ENCODE assay signal across 26 cellular contexts in genomic region chr6:108312604-108313003, GRCh38.
"Had no signal": no experiment of that assay in that cellular context is flagged by ENCODE, and none has a peak within 500 bp of the region (broad histone marks: within the 10 kb centered on the region; RNA-seq: fewer than 3 reads in every experiment).

No MANE protein-coding gene starts in this region.

- H3K27me3 Mint-ChIP-seq: activated CD4-positive, alpha-beta memory T cell treated with anti-CD3 and anti-CD28 coated beads, Interleukin-2, amount 10 ng/mL, durations not matched to agents 7 days and 5 days; activated CD4-positive, alpha-beta T cell treated with anti-CD3 and anti-CD28 coated beads, Interleukin-2, amount 10 ng/mL, durations not matched to agents 7 days and 5 days; activated naive CD4-positive, alpha-beta T cell treated with anti-CD3 and anti-CD28 coated beads, Interleukin-2, amount 50 U/mL, for 24 hours; activated naive CD8-positive, alpha-beta T cell treated with anti-CD3 and anti-CD28 coated beads, Interleukin-2, amount 50 U/mL, for 24 hours; activated T-cell treated with anti-CD3 and anti-CD28 coated beads, Interleukin-2, amount 50 U/mL, for 24 hours; naive B cell had no signal

- H3K4me3 Mint-ChIP-seq: activated CD4-positive, alpha-beta memory T cell treated with anti-CD3 and anti-CD28 coated beads, Interleukin-2, amount 10 ng/mL, durations not matched to agents 7 days and 5 days; activated CD4-positive, alpha-beta T cell treated with anti-CD3 and anti-CD28 coated beads, Interleukin-2, amount 10 ng/mL, durations not matched to agents 7 days and 5 days; activated naive CD4-positive, alpha-beta T cell treated with anti-CD3 and anti-CD28 coated beads, Interleukin-2, amount 50 U/mL, for 24 hours; activated naive CD8-positive, alpha-beta T cell treated with anti-CD3 and anti-CD28 coated beads, Interleukin-2, amount 50 U/mL, for 24 hours; activated T-cell treated with anti-CD3 and anti-CD28 coated beads, Interleukin-2, amount 50 U/mL, for 24 hours; nephron progenitor cell; WTC11 had no signal

- H3K36me3 Mint-ChIP-seq: naive B cell, WTC11 had no signal

- H3K27me3 ChIP-seq: dorsolateral prefrontal cortex, ovary, spleen, tibial nerve had no signal

- H3K4me1 Mint-ChIP-seq: activated naive CD4-positive, alpha-beta T cell treated with anti-CD3 and anti-CD28 coated beads, Interleukin-2, amount 50 U/mL, for 24 hours; activated naive CD8-positive, alpha-beta T cell treated with anti-CD3 and anti-CD28 coated beads, Interleukin-2, amount 50 U/mL, for 24 hours had no signal

- DNase-seq: activated CD4-positive, alpha-beta memory T cell treated with anti-CD3 and anti-CD28 coated beads, Interleukin-2, amount 10 ng/mL, durations not matched to agents 7 days and 5 days; activated CD4-positive, alpha-beta T cell treated with anti-CD3 and anti-CD28 coated beads for 1 hour; activated CD4-positive, alpha-beta T cell treated with anti-CD3 and anti-CD28 coated beads, Interleukin-2, amount 10 ng/mL, durations not matched to agents 7 days and 5 days; activated CD8-positive, alpha-beta memory T cell treated with anti-CD3 and anti-CD28 coated beads, Interleukin-2, amount 50 U/mL, for 48 hours; activated gamma-delta T cell; activated naive CD8-positive, alpha-beta T cell treated with anti-CD3 and anti-CD28 coated beads, Interleukin-2, amount 50 U/mL, for 24 hours; activated T-cell treated with anti-CD3 and anti-CD28 coated beads, Interleukin-2, amount 50 U/mL, for 24 hours; amygdala; dorsolateral prefrontal cortex; effector memory CD4-positive, alpha-beta T cell; left ventricle myocardium superior; mammary epithelial cell; naive B cell; nephron progenitor cell; ovary; psoas muscle; spleen; stimulated activated naive CD4-positive, alpha-beta T cell; T-helper 2 cell had no signal

- ATAC-seq: activated naive CD8-positive, alpha-beta T cell treated with anti-CD3 and anti-CD28 coated beads, Interleukin-2, amount 50 U/mL, for 24 hours; left ventricle myocardium superior; psoas muscle; WTC11 had no signal

- H3K4me1 ChIP-seq: psoas muscle, tibial nerve had no signal

- H3K27ac Mint-ChIP-seq: activated CD4-positive, alpha-beta memory T cell treated with anti-CD3 and anti-CD28 coated beads, Interleukin-2, amount 10 ng/mL, durations not matched to agents 7 days and 5 days; activated CD4-positive, alpha-beta T cell treated with anti-CD3 and anti-CD28 coated beads, Interleukin-2, amount 10 ng/mL, durations not matched to agents 7 days and 5 days; activated naive CD4-positive, alpha-beta T cell treated with anti-CD3 and anti-CD28 coated beads, Interleukin-2, amount 50 U/mL, for 24 hours; activated naive CD8-positive, alpha-beta T cell treated with anti-CD3 and anti-CD28 coated beads, Interleukin-2, amount 50 U/mL, for 24 hours; activated T-cell treated with anti-CD3 and anti-CD28 coated beads, Interleukin-2, amount 50 U/mL, for 24 hours; naive B cell; nephron progenitor cell; WTC11 had no signal

- H3K27ac ChIP-seq: coronary artery, dorsolateral prefrontal cortex, ovary, psoas muscle, spleen, tibial nerve had no signal

- H3K4me3 ChIP-seq: coronary artery, dorsolateral prefrontal cortex, ovary, psoas muscle, spleen, tibial nerve had no signal

- FAIRE-seq: frontal cortex, islet of Langerhans, urothelium cell line had no signal

- H3K9me3 Mint-ChIP-seq: activated CD4-positive, alpha-beta memory T cell treated with anti-CD3 and anti-CD28 coated beads, Interleukin-2, amount 10 ng/mL, durations not matched to agents 7 days and 5 days; activated CD4-positive, alpha-beta T cell treated with anti-CD3 and anti-CD28 coated beads, Interleukin-2, amount 10 ng/mL, durations not matched to agents 7 days and 5 days; activated naive CD4-positive, alpha-beta T cell treated with anti-CD3 and anti-CD28 coated beads, Interleukin-2, amount 50 U/mL, for 24 hours; activated naive CD8-positive, alpha-beta T cell treated with anti-CD3 and anti-CD28 coated beads, Interleukin-2, amount 50 U/mL, for 24 hours; activated T-cell treated with anti-CD3 and anti-CD28 coated beads, Interleukin-2, amount 50 U/mL, for 24 hours; naive B cell had no signal

- H3K36me3 ChIP-seq: ovary, spleen, tibial nerve had no signal

- H3K9me3 ChIP-seq: ovary, psoas muscle, spleen, tibial nerve had no signal
